Comparison of ENCODE assay signal across 8 cellular contexts in genomic region chr3:122921791-122922651, GRCh38.
A peak's percentile ranks its signal among the peaks of the same experiment; 100 is the strongest.
DNase-seq lines count a peak whose midpoint lies in the region; ATAC-seq and TF ChIP-seq lines count a peak whose summit lies in the region.

No MANE protein-coding gene starts in this region.

- in situ Hi-C loops in KBM-7 (cut with MboI; ENCODE audit: low pct_unique_long_range_greater_than_20kb, low sequenced_read_pairs), result no loop called here

- H3K9ac ChIP-seq in duodenal mucosa (ENCODE audit: low read depth in 1 of 2, low read length in 2 of 2), result no peak overlapping the region

- intact Hi-C loops in sciatic nerve (cut with DNase I) (no loop called here), dorsolateral prefrontal cortex (cut with DNase I) (no loop called here)

- DNase-seq in NCI-H2107 (lab: John Stamatoyannopoulos, UW) (peak; percentile 34), NCI-H2107 treated with DMSO at 0.1 percent for 48 hours (lab: John Stamatoyannopoulos, UW; ENCODE audit: unreplicated experiment) (no peak), KBM-7 (peak; percentile 65), sciatic nerve (ENCODE audit: low spot score) (peak; percentile 51), NCI-H510A treated with DMSO at 0.1 percent for 48 hours (lab: John Stamatoyannopoulos, UW) (no peak), dorsolateral prefrontal cortex (no peak)

- peaks cover 42 to 45% of the 10 kb centered on the region in 2 donors for H3K27me3 ChIP-seq in duodenal mucosa (ENCODE audit: control insufficient read depth in 1 of 2, insufficient read depth in 2 of 2, low read length in 2 of 2)
- H3K27me3 ChIP-seq in dorsolateral prefrontal cortex, result peaks cover 0 to 10% (median 0%) of the 10 kb centered on the region in 45 donors

- no peak for TF ChIP-seq CTCF in dorsolateral prefrontal cortex (IDR thresholded peaks at IDR 0.05 in 54 of 56, conservative IDR thresholded peaks at IDR 0.05 in 2 of 56; ENCODE audit: low read depth in 1 of 56, partially characterized antibody in 56 of 56)

- H3K27ac ChIP-seq in duodenal mucosa (ENCODE audit: low read depth, low read length), result no peak overlapping the region
- H3K27ac ChIP-seq in dorsolateral prefrontal cortex, result no peak overlapping the region

- H3K4me1 ChIP-seq in duodenal mucosa (ENCODE audit: control insufficient read depth in 1 of 2, insufficient read depth in 2 of 2, low read length in 2 of 2), result peaks cover 0 to 9% of the 10 kb centered on the region in 2 donors

- H3K4me3 ChIP-seq in duodenal mucosa (ENCODE audit: low read depth in 1 of 2, low read length in 2 of 2) (peak overlapping the region; percentile 15 to 28), dorsolateral prefrontal cortex (peak overlapping the region in 10 of 59 donors; percentile 6 to 37 (median 20))

- ATAC-seq in sciatic nerve (no peak), HG02798 (IDR thresholded peaks at IDR 0.05; ENCODE audit: poor library complexity, unreplicated experiment) (no peak)

- H3K36me3 ChIP-seq in duodenal mucosa (ENCODE audit: control insufficient read depth in 1 of 2, insufficient read depth in 2 of 2, low read length in 2 of 2), result no peaks in the 10 kb centered on the region

- H3K9me3 ChIP-seq in duodenal mucosa (ENCODE audit: control insufficient read depth in 1 of 2, low read length in 2 of 2), result no peaks in the 10 kb centered on the region

Comparison
In these comparisons a context has a peak if more than half of its experiments do, and no peak if none do; other contexts are left out.
1. DNase-seq: peak in NCI-H2107 (single experiment), KBM-7 (single experiment) and sciatic nerve (single experiment); none in NCI-H2107 treated with DMSO at 0.1 percent for 48 hours (single experiment), NCI-H510A treated with DMSO at 0.1 percent for 48 hours (single experiment) and dorsolateral prefrontal cortex (0 of 10).